ENCODE assay signal across 8 cellular contexts in the genomic region with DNA sequence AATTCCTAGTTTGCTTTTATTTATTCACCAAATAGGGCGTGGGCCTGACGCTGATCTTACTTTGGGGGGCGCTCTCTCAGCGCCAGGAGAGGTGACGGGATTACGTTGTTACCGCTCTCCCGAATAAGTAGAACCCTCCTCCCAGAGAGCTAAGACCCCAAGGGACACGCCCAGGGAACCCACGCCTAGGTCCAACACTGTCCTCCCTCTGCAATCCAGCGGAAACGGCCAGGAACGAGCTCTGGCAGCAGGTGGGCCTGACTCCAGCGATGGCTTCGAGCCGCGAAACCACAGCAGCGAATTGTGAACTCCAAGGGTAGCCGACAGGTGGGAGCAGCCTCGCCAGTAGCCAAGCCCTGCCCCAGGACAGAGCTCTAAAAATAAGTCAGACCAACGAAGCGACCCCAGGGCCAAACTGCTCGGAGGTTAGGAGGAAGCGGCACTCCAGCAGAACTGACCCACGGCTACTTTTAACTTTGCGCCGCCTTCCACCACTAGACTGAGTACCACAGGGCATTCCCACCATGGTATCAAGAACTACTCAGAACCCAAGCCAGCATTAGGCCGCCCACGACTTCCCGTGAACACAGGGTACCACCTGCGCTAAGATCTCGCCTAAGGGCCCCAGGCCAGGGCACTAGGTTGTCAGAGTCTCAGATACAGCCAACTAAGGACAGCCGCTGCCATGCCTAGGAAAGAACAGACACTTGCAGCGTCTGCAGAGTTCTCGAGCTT. TPM values are rescaled to one million over a fixed set of nuclear protein-coding genes. Genes with fewer than 3 reads are reported as not detected.
DNase-seq lines count a peak whose midpoint lies in the region; ATAC-seq and TF ChIP-seq lines count a peak whose summit lies in the region.

No MANE protein-coding gene starts in this region.

- POLR2A ChIA-PET in BJ (lab: Charles Lee) = interaction anchor here (0.6 kb wide), 2 partner anchors 58 to 188 kb away, joined by 3 to 5 read pairs; no protein-coding TSS in a partner anchor

- peak; percentile 12; the same call in 1 of the 2 replicates for TF ChIP-seq CTCF in BJ (IDR thresholded peaks at IDR 0.05; ENCODE audit: insufficient read depth, low read depth, low read length)
- peak in 1 of 3 experiments; percentile 8 for TF ChIP-seq CTCF in vagina (IDR thresholded peaks at IDR 0.05)

- CTCF ChIA-PET in BJ (lab: Yijun Ruan, JAX) = interaction anchor here (0.9 to 1.2 kb wide), 2 partner anchors 13 to 85 kb away, joined by 3 to 6 read pairs; no protein-coding TSS in a partner anchor

- H3K4me3 ChIP-seq in BJ (ENCODE audit: low read depth, low read length) = peak overlapping the region; percentile 44
- H3K4me3 ChIP-seq in vagina = peak overlapping the region; percentile 68 to 74

- no peaks in the 10 kb centered on the region for H3K27me3 ChIP-seq in BJ (ENCODE audit: control insufficient read depth, insufficient read depth, low read length)
- no peaks in the 10 kb centered on the region for H3K27me3 ChIP-seq in vagina

- H3K9me3 ChIP-seq in vagina = no peaks in the 10 kb centered on the region

- no peak for ATAC-seq in GM21786 (IDR thresholded peaks at IDR 0.05; ENCODE audit: unreplicated experiment)

- intact Hi-C loops in head of caudate nucleus (cut with DNase I) (loop anchor here (10.0 kb wide), 2 partner anchors 122 to 192 kb away; a partner anchor contains a TSS), vagina (cut with DNase I) (loop anchor here (2.0 to 10.0 kb wide), 4 partner anchors 84 to 202 kb away; a partner anchor contains a TSS)

- H3K36me3 ChIP-seq in BJ (ENCODE audit: control insufficient read depth, insufficient read depth, low read length) (no peaks in the 10 kb centered on the region), vagina (no peaks in the 10 kb centered on the region)

- DNase-seq in BJ (ENCODE audit: low read depth) = no peak
- peak; percentile 53 for DNase-seq in HS-27A (ENCODE audit: low read depth)
- peak; percentile 83 for DNase-seq in RPMI8226
- peak; percentile 81 for DNase-seq in activated naive CD4-positive, alpha-beta T cell treated with Interleukin-2 at 50 U/mL for 16 hours
- DNase-seq in head of caudate nucleus = peak in 38 of 42 donors; percentile 9 to 52 (median 22)
- DNase-seq in putamen (ENCODE audit: low spot score) = peak; percentile 9
- DNase-seq in vagina (ENCODE audit: extremely low spot score in 2 of 2) = peak in 1 of 2 donors; percentile 92

- H3K27ac ChIP-seq in vagina = peak overlapping the region; percentile 99

- peaks cover 28% of the 10 kb centered on the region for H3K4me1 ChIP-seq in vagina

- TF ChIP-seq POLR2A in vagina (IDR thresholded peaks at IDR 0.05) = no peak

RNA-seq across cellular contexts. Expression of a gene that starts 1.6 kb away (rescaled TPM):
- 24.8 and 39.5 TPM in 2 replicates for polyA plus RNA-seq in BJ (2011; rRNA removed)
- polyA minus RNA-seq in BJ (2011; rRNA and poly(A)+ RNA removed) = 56.6 and 59.8 TPM in 2 replicates
- 59.2 TPM for total RNA-seq in vagina
